ENCODE assay signal across 27 cellular contexts in the genomic region with DNA sequence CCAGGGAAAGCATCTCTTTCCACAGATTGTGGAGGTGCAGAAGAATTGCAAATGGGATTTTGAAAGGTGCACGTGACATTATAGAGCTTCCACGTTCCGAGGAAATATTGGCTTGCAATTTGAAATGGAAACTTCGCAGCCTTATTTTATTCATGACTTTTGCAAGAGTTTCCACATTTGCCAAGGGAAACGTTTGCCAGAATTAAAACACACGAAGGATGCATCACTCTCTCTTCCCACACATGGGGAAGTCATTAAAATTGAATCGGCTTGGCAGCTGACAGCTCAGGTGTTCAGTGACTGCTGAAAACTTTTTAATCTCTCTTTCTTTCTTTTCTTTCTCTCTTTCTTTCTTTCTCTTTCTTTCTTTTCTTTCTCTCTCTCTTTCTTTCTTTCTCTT.
DNase-seq lines count a peak whose midpoint lies in the region; ATAC-seq, FAIRE-seq and TF ChIP-seq lines count a peak whose summit lies in the region.
"Had no signal": no experiment of that assay in that cellular context is flagged by ENCODE, and none has a peak within 500 bp of the region (broad histone marks: within the 10 kb centered on the region; RNA-seq: fewer than 3 reads in every experiment).

No MANE protein-coding gene starts in this region.

- H3K27ac ChIP-seq in HepG2 (ENCODE audit: extremely low read length, insufficient read depth, low read length) (no peak overlapping the region), right lobe of liver (no peak overlapping the region)
- H3K27ac ChIP-seq: 22Rv1; BLaER1 treated with 17β-estradiol and CSF1 and Interleukin-3, amounts not matched to agents 10 nM and 100 nM; PC-9 had no signal

- CTCF ChIA-PET in HepG2 (lab: Yijun Ruan, JAX; ENCODE audit: low intra/inter-chr PET ratio, low total read pairs), result no interaction called here

- intact Hi-C loops in HepG2 (cut with micrococcal nuclease; ENCODE audit: unreplicated experiment) (no loop called here), right lobe of liver (cut with DNase I) (no loop called here), sciatic nerve (cut with DNase I) (no loop called here), natural killer cell (cut with micrococcal nuclease) (no loop called here)

- no peaks in the 10 kb centered on the region for H3K4me1 Mint-ChIP-seq in natural killer cell
- H3K4me1 Mint-ChIP-seq: CD4-positive, alpha-beta memory T cell; GM23338 had no signal

- no peak for FAIRE-seq in HepG2 (lab: Jason Lieb, UNC)
- FAIRE-seq: HTR-8/SVneo had no signal

- H3K27ac Mint-ChIP-seq in natural killer cell, result no peak overlapping the region
- H3K27ac Mint-ChIP-seq: CD4-positive, alpha-beta memory T cell; GM23338; H9 had no signal

- POLR2A ChIA-PET in HepG2 (lab: Yijun Ruan, JAX), result no interaction called here

- TF ChIP-seq EP300 in HepG2 (IDR thresholded peaks at IDR 0.05; ENCODE audit: low read depth in 2 of 2, low read length in 2 of 2) (no peak), HepG2 (CRISPR knock-in tag; IDR thresholded peaks at IDR 0.05; ENCODE audit: borderline replicate concordance) (no peak)

- no TSS peak for BruUV-seq in HepG2 (replicated peaks; lab: Mats Ljungman, UMichigan)

- H3K36me3 ChIP-seq in HepG2 (replicated peaks in 1 of 2; ENCODE audit: control insufficient read depth in 1 of 2, insufficient read depth in 2 of 2, low read length in 2 of 2), result no peaks in the 10 kb centered on the region
- H3K36me3 ChIP-seq in right lobe of liver, result no peaks in the 10 kb centered on the region
- H3K36me3 ChIP-seq: BLaER1 treated with 17β-estradiol and CSF1 and Interleukin-3, amounts not matched to agents 10 nM and 100 nM; MG63 had no signal

- 17% methylated on average over 7 of the region's 7 CpGs for WGBS in HepG2 (ENCODE audit: low lambda C conversion rate)
- WGBS in right lobe of liver (ENCODE audit: insufficient coverage, low coverage, low lambda C conversion rate, missing lambda C conversion rate), result 64% methylated on average over 7 of the region's 7 CpGs

- no peak for DNase-seq in HepG2 (ENCODE audit: low spot score)
- DNase-seq in right lobe of liver, result no peak
- DNase-seq in fibroblast of peridontal ligament (ENCODE audit: extremely low read depth), result peak; percentile 7
- DNase-seq in sciatic nerve (ENCODE audit: low spot score), result no peak
- no peak for DNase-seq in natural killer cell
- no peak for DNase-seq in MV-4-11 (lab: John Stamatoyannopoulos, UW)
- DNase-seq in SK-N-DZ (ENCODE audit: low spot score), result no peak
- DNase-seq: AML-193; CD4-positive, alpha-beta memory T cell; COR-L47; DMS53; H9; KBM-7; MG63; NCI-H1417; NCI-H1694; NCI-H2029 treated with DMSO at 0.1 percent for 48 hours; NCI-H446 treated with DMSO at 0.1 percent for 48 hours; NCI-H526; NCI-H82; NK-92 treated with Interleukin-12 subunit alpha and Interleukin-12 subunit beta, amount 100 ng/mL, for 24 hours; PC-9; SHP77 had no signal

- no peak overlapping the region for H3K4me3 Mint-ChIP-seq in natural killer cell
- H3K4me3 Mint-ChIP-seq: CD4-positive, alpha-beta memory T cell; GM23338; H9 had no signal

- H3K27me3 Mint-ChIP-seq in natural killer cell (ENCODE audit: low read depth in 2 of 2), result no peaks in the 10 kb centered on the region
- H3K27me3 Mint-ChIP-seq: CD4-positive, alpha-beta memory T cell had no signal

- TF ChIP-seq CTCF in HepG2 (CRISPR knock-in tag; IDR thresholded peaks at IDR 0.05) (no peak), right lobe of liver (IDR thresholded peaks at IDR 0.05) (no peak), natural killer cell (IDR thresholded peaks at IDR 0.05) (no peak)

- no peak overlapping the region for H3K9ac ChIP-seq in HepG2 (ENCODE audit: insufficient read depth, low read depth, low read length)
- H3K9ac ChIP-seq: BLaER1 treated with 17β-estradiol and CSF1 and Interleukin-3, amounts not matched to agents 10 nM and 100 nM had no signal

- TF ChIP-seq POLR2A in HepG2 (IDR thresholded peaks at IDR 0.05; ENCODE audit: insufficient read depth in 1 of 2, low read depth in 2 of 2, low read length in 2 of 2) (no peak), right lobe of liver (IDR thresholded peaks at IDR 0.05) (no peak)

- H3K9me3 ChIP-seq in HepG2 (ENCODE audit: low read length), result no peaks in the 10 kb centered on the region
- H3K9me3 ChIP-seq in right lobe of liver, result no peaks in the 10 kb centered on the region

- H3K4me2 ChIP-seq in HepG2 (ENCODE audit: low read depth, low read length), result no peak overlapping the region
- H3K4me2 ChIP-seq: BLaER1 treated with 17β-estradiol and CSF1 and Interleukin-3, amounts not matched to agents 10 nM and 100 nM; GM23338; PC-9 had no signal

- ATAC-seq in HepG2 (no peak), right lobe of liver (no peak), sciatic nerve (peak; percentile 62), natural killer cell (no peak)
- ATAC-seq: GM23338 had no signal

- H3K27me3 ChIP-seq in HepG2 (ENCODE audit: control insufficient read depth in 1 of 2, insufficient read depth in 2 of 2, low read length in 2 of 2) (no peaks in the 10 kb centered on the region), right lobe of liver (no peaks in the 10 kb centered on the region)
- H3K27me3 ChIP-seq: BLaER1 treated with 17β-estradiol and CSF1 and Interleukin-3, amounts not matched to agents 10 nM and 100 nM; MG63 had no signal

- in situ Hi-C loops in HepG2 (cut with HindIII; ENCODE audit: extremely low pct_ligation_motif_present, low pct_unique_long_range_greater_than_20kb), result no loop called here

- H3K79me2 ChIP-seq in HepG2 (ENCODE audit: insufficient read depth, low read length), result no peaks in the 10 kb centered on the region

- H3K4me3 ChIP-seq in HepG2 (replicated peaks in 1 of 3; ENCODE audit: insufficient read depth in 1 of 3, low read depth in 2 of 3, low read length in 3 of 3) (no peak overlapping the region), right lobe of liver (no peak overlapping the region)
- H3K4me3 ChIP-seq: BLaER1 treated with 17β-estradiol and CSF1 and Interleukin-3, amounts not matched to agents 10 nM and 100 nM; GM23338; MG63; PC-9 had no signal

- H2AFZ ChIP-seq in HepG2 (ENCODE audit: low read length), result no peak overlapping the region
- H2AFZ ChIP-seq: GM23338, PC-9 had no signal

- no peaks in the 10 kb centered on the region for H4K20me1 ChIP-seq in HepG2 (ENCODE audit: insufficient read depth, low read length)
- H4K20me1 ChIP-seq: BLaER1 treated with 17β-estradiol and CSF1 and Interleukin-3, amounts not matched to agents 10 nM and 100 nM had no signal

- H3K9me3 Mint-ChIP-seq in natural killer cell, result peaks cover 9 to 19% of the 10 kb centered on the region in 2 donors

- no peaks in the 10 kb centered on the region for H3K36me3 Mint-ChIP-seq in natural killer cell
- H3K36me3 Mint-ChIP-seq: CD4-positive, alpha-beta memory T cell had no signal

- no peak for TF ChIP-seq RAD21 in HepG2 (CRISPR knock-in tag; IDR thresholded peaks at IDR 0.05)

- H3K4me1 ChIP-seq in HepG2 (ENCODE audit: insufficient read depth, low read length), result no peaks in the 10 kb centered on the region
- H3K4me1 ChIP-seq in right lobe of liver, result no peaks in the 10 kb centered on the region
- H3K4me1 ChIP-seq: BLaER1 treated with 17β-estradiol and CSF1 and Interleukin-3, amounts not matched to agents 10 nM and 100 nM had no signal

TF ChIP-seq in HepG2, 621 proteins besides CTCF, POLR2A, EP300 and RAD21:
- TF ChIP-seq, protein P1, sequence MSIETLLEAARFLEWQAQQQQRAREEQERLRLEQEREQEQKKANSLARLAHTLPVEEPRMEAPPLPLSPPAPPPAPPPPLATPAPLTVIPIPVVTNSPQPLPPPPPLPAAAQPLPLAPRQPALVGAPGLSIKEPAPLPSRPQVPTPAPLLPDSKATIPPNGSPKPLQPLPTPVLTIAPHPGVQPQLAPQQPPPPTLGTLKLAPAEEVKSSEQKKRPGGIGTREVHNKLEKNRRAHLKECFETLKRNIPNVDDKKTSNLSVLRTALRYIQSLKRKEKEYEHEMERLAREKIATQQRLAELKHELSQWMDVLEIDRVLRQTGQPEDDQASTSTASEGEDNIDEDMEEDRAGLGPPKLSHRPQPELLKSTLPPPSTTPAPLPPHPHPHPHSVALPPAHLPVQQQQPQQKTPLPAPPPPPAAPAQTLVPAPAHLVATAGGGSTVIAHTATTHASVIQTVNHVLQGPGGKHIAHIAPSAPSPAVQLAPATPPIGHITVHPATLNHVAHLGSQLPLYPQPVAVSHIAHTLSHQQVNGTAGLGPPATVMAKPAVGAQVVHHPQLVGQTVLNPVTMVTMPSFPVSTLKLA (IDR thresholded peaks at IDR 0.05), result peak; percentile 39; the same call in 1 of the 2 replicates
- no peak for TF ChIP-seq ZNF605 (CRISPR knock-in tag; IDR thresholded peaks at IDR 0.05)
